Comparison of ENCODE assay signal across 16 cellular contexts in the genomic region with DNA sequence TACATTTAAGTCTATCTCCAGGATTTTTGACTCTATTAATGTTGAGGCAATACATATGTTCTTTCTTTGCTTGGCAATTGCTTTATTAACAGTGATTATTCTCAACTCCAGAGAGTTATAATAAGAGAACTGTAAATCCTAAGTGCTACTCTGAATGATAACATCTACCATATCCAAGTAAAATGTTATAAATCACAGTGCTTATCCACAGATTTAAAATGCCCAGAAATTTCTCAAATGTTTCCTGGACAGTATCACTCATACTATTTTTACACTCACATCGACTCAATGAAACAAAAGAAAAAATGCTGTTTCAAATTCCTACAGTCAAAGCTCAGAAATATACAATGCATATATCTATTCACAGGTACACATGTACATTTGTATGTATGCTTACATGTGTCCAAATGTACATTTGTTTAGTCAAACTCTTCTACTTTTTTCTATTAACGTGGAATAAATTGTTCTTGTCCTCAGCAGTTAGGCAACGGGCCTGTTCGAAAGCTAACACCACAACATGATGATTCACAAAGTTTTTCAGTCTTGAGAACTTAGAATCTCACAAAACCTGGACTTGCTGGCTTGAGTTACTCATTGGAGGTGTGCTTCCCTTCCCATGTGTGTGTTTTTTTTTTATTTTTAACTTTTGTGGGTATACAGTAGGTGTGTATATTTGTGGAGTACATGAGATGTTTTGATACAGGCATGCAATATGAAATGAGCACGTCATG.
DNase-seq lines count a peak whose midpoint lies in the region; ATAC-seq and TF ChIP-seq lines count a peak whose summit lies in the region.
"Had no signal": no experiment of that assay in that cellular context is flagged by ENCODE, and none has a peak within 500 bp of the region (broad histone marks: within the 10 kb centered on the region; RNA-seq: fewer than 3 reads in every experiment).

No MANE protein-coding gene starts in this region.

- BruUV-seq in mammary epithelial cell (replicated peaks; lab: Mats Ljungman, UMichigan): no TSS peak

- H3K9me3 Mint-ChIP-seq in IgD-negative memory B cell (no peaks in the 10 kb centered on the region), memory B cell (peaks cover 1% of the 10 kb centered on the region)
- H3K9me3 Mint-ChIP-seq: dendritic cell treated with granulocyte-macrophage colony-stimulating factor and Interleukin-4, amounts not matched to agents 40 ng/mL and 50 ng/mL, for 4 days; WTC11 had no signal

- CTCF ChIA-PET in BJ (lab: Yijun Ruan, JAX) (interaction anchor here (0.6 kb wide), 1 partner anchor 185 kb away, joined by 3 read pairs; no protein-coding TSS in a partner anchor), mammary epithelial cell (lab: Charles Lee; ENCODE audit: low non-redundant PET) (no interaction called here)

- DNase-seq in BJ (ENCODE audit: low read depth) (peak; percentile 19), mammary epithelial cell (peak; percentile 94), memory B cell (ENCODE audit: low spot score in 2 of 2) (no peak), ureter (ENCODE audit: low spot score) (no peak), tibial artery (no peak)
- DNase-seq: anterior cingulate cortex, DMS79, NCI-H1048, SW 1271 had no signal

- H3K9me3 ChIP-seq in mammary epithelial cell (replicated peaks; ENCODE audit: insufficient read depth, low read length): no peaks in the 10 kb centered on the region
- no peaks in the 10 kb centered on the region for H3K9me3 ChIP-seq in tibial artery
- H3K9me3 ChIP-seq: tibial nerve had no signal

- H3K27me3 Mint-ChIP-seq in IgD-negative memory B cell (no peaks in the 10 kb centered on the region), memory B cell (no peaks in the 10 kb centered on the region)
- H3K27me3 Mint-ChIP-seq: dendritic cell treated with granulocyte-macrophage colony-stimulating factor and Interleukin-4, amounts not matched to agents 40 ng/mL and 50 ng/mL, for 4 days had no signal

- intact Hi-C loops in mammary epithelial cell (cut with micrococcal nuclease): loop anchor here (2.0 to 5.0 kb wide), 2 partner anchors 90 to 392 kb away; no protein-coding TSS in a partner anchor
- intact Hi-C loops in tibial artery (cut with DNase I; ENCODE audit: low total_unique reads): no loop called here

- peaks cover 31% of the 10 kb centered on the region for H3K4me1 ChIP-seq in mammary epithelial cell (ENCODE audit: insufficient read depth, low read length)
- H3K4me1 ChIP-seq in tibial artery: peaks cover 0 to 22% (median 3%) of the 10 kb centered on the region in 4 donors

- H2AFZ ChIP-seq in mammary epithelial cell (ENCODE audit: low read depth, low read length): no peak overlapping the region
- H2AFZ ChIP-seq: parathyroid adenoma had no signal

- ATAC-seq in memory B cell (ENCODE audit: low read depth) (no peak), HG03175 (IDR thresholded peaks at IDR 0.05; ENCODE audit: unreplicated experiment) (no peak), GM21825 (IDR thresholded peaks at IDR 0.05; ENCODE audit: unreplicated experiment) (no peak)

- H3K4me3 ChIP-seq in BJ (ENCODE audit: low read depth, low read length) (no peak overlapping the region), mammary epithelial cell (replicated peaks in 1 of 3; ENCODE audit: insufficient read depth in 1 of 3, low read depth in 2 of 3, low read length in 3 of 3) (no peak overlapping the region), tibial artery (no peak overlapping the region)
- H3K4me3 ChIP-seq: tibial nerve had no signal

- peak overlapping the region; percentile 72 for H3K27ac ChIP-seq in mammary epithelial cell (ENCODE audit: insufficient read depth, low read depth, low read length)
- no peak overlapping the region for H3K27ac ChIP-seq in tibial artery
- H3K27ac ChIP-seq: parathyroid adenoma had no signal

- H3K27ac Mint-ChIP-seq in IgD-negative memory B cell (peak overlapping the region; percentile 2 to 25 (median 17)), memory B cell (peak overlapping the region; percentile 64)
- H3K27ac Mint-ChIP-seq: dendritic cell treated with granulocyte-macrophage colony-stimulating factor and Interleukin-4, amounts not matched to agents 40 ng/mL and 50 ng/mL, for 4 days; WTC11 had no signal

- in situ Hi-C loops in mammary epithelial cell (cut with MboI; ENCODE audit: low sequenced_read_pairs in 2 of 2): loop anchor here in 1 of 2 donors (5.0 kb wide), 1 partner anchor 390 kb away; no protein-coding TSS in a partner anchor

- POLR2A ChIA-PET in BJ (lab: Charles Lee): no interaction called here

- dilution Hi-C loops in mammary epithelial cell (cut with HindIII; ENCODE audit: low sequenced_read_pairs): no loop called here

- peaks cover 22 to 33% (median 30%) of the 10 kb centered on the region in 3 donors for H3K4me1 Mint-ChIP-seq in IgD-negative memory B cell
- H3K4me1 Mint-ChIP-seq in memory B cell: peaks cover 35% of the 10 kb centered on the region
- H3K4me1 Mint-ChIP-seq: WTC11 had no signal

- H3K9ac ChIP-seq in mammary epithelial cell (ENCODE audit: insufficient read depth, low read length): peak overlapping the region; percentile 36
- H3K9ac ChIP-seq: parathyroid adenoma had no signal

- no peaks in the 10 kb centered on the region for H3K79me2 ChIP-seq in mammary epithelial cell (ENCODE audit: insufficient read depth, low read length)
- H3K79me2 ChIP-seq: parathyroid adenoma had no signal

- no peak overlapping the region for H3K4me3 Mint-ChIP-seq in IgD-negative memory B cell
- H3K4me3 Mint-ChIP-seq in memory B cell: no peak overlapping the region
- H3K4me3 Mint-ChIP-seq: dendritic cell treated with granulocyte-macrophage colony-stimulating factor and Interleukin-4, amounts not matched to agents 40 ng/mL and 50 ng/mL, for 4 days; WTC11 had no signal

- H3K27me3 ChIP-seq in BJ (ENCODE audit: control insufficient read depth, insufficient read depth, low read length) (0 out of 2 replicates have a peak, but pooled peaks cover 1% of the 10 kb centered on the region), mammary epithelial cell (ENCODE audit: insufficient read depth, low read length) (no peaks in the 10 kb centered on the region), tibial artery (no peaks in the 10 kb centered on the region)
- H3K27me3 ChIP-seq: tibial nerve had no signal

- H3K36me3 Mint-ChIP-seq in IgD-negative memory B cell: peaks cover 5% of the 10 kb centered on the region
- peaks cover 16% of the 10 kb centered on the region for H3K36me3 Mint-ChIP-seq in memory B cell
- H3K36me3 Mint-ChIP-seq: WTC11 had no signal

- H4K20me1 ChIP-seq in mammary epithelial cell (ENCODE audit: insufficient read depth, low read length): no peaks in the 10 kb centered on the region

- H3K36me3 ChIP-seq in BJ (ENCODE audit: control insufficient read depth, insufficient read depth, low read length) (no peaks in the 10 kb centered on the region), mammary epithelial cell (ENCODE audit: insufficient read depth, low read length) (no peaks in the 10 kb centered on the region), tibial artery (no peaks in the 10 kb centered on the region)
- H3K36me3 ChIP-seq: tibial nerve had no signal

- 49% methylated on average over 5 of the region's 5 CpGs for WGBS in mammary epithelial cell (ENCODE audit: low coverage, missing lambda C conversion rate)

- peak overlapping the region; percentile 30 for H3K4me2 ChIP-seq in mammary epithelial cell (ENCODE audit: insufficient read depth, low read depth, low read length)

- TF ChIP-seq CTCF in BJ (IDR thresholded peaks at IDR 0.05; ENCODE audit: insufficient read depth, low read depth, low read length) (no peak), mammary epithelial cell (conservative IDR thresholded peaks at IDR 0.05 in 1 of 2, IDR thresholded peaks at IDR 0.05 in 1 of 2; ENCODE audit: extremely low read depth in 1 of 2, insufficient read depth in 1 of 2, low read depth in 1 of 2, low read length in 2 of 2) (no peak), tibial artery (IDR thresholded peaks at IDR 0.05) (no peak)

Comparison
In these comparisons a context has a peak if more than half of its experiments do, and no peak if none do; other contexts are left out.
1. DNase-seq: peak in BJ (single experiment) and mammary epithelial cell (single experiment); none in memory B cell (0 of 2), ureter (single experiment) and tibial artery (0 of 2).